In genomic region chr3:115862099-115862498, GRCh38 we compare ENCODE assay signal across 14 cellular contexts.
DNase-seq lines count a peak whose midpoint lies in the region; ATAC-seq, FAIRE-seq and TF ChIP-seq lines count a peak whose summit lies in the region.
"Had no signal": no experiment of that assay in that cellular context is flagged by ENCODE, and none has a peak within 500 bp of the region (broad histone marks: within the 10 kb centered on the region; RNA-seq: fewer than 3 reads in every experiment).

No MANE protein-coding gene starts in this region.

- TF ChIP-seq EP300 in H1 (IDR thresholded peaks at IDR 0.05; ENCODE audit: borderline replicate concordance in 1 of 2, low read depth in 2 of 2, low read length in 2 of 2): no peak

- no peak overlapping the region for H2BK12ac ChIP-seq in H1 (ENCODE audit: low read depth, low read length)

- H3K4ac ChIP-seq in H1 (replicated peaks; ENCODE audit: insufficient read length, low read depth, low read length): no peak overlapping the region

- no peak overlapping the region for H4K8ac ChIP-seq in H1 (ENCODE audit: extremely low read depth, insufficient read depth, low read length)

- no peak overlapping the region for H2AK5ac ChIP-seq in H1 (ENCODE audit: low read depth, low read length)

- no peak overlapping the region for H3K9ac ChIP-seq in H1 (replicated peaks in 1 of 4; ENCODE audit: extremely low read depth in 1 of 4, low read depth in 3 of 4, low read length in 3 of 4)

- no peak overlapping the region for H4K91ac ChIP-seq in H1 (replicated peaks; ENCODE audit: insufficient read length, low read length)

- no peak for TF ChIP-seq POLR2A in H1 (IDR thresholded peaks at IDR 0.05; ENCODE audit: control extremely low read depth in 1 of 2, low read depth in 2 of 2, low read length in 2 of 2)

- peaks cover 77% of the 10 kb centered on the region for H3K4me1 ChIP-seq in A673 (ENCODE audit: insufficient read depth, low read length, poor library complexity, severe bottlenecking)
- H3K4me1 ChIP-seq in H1 (replicated peaks in 1 of 4; ENCODE audit: control insufficient read depth in 3 of 4, insufficient read depth in 4 of 4, low read length in 3 of 4): peaks cover 4 to 40% (median 28%) of the 10 kb centered on the region in 4 experiments; a peak in 6 of 7 replicates
- peaks cover 6% of the 10 kb centered on the region for H3K4me1 ChIP-seq in lower lobe of right lung
- H3K4me1 ChIP-seq: Caco-2, Peyer's patch had no signal

- H3K36me3 ChIP-seq in A673 (ENCODE audit: insufficient read depth, low read length, poor library complexity, severe bottlenecking) (no peaks in the 10 kb centered on the region), H1 (ENCODE audit: control insufficient read depth in 2 of 4, insufficient read depth in 4 of 4, low read length in 3 of 4) (no peaks in the 10 kb centered on the region), lower lobe of right lung (no peaks in the 10 kb centered on the region), H7 (replicated peaks; ENCODE audit: control insufficient read depth, insufficient read depth, low read length) (no peaks in the 10 kb centered on the region)
- H3K36me3 ChIP-seq: Peyer's patch had no signal

- CTCF ChIA-PET in A673 (lab: Charles Lee): interaction anchor here (0.8 kb wide), 1 partner anchor 23 kb away, joined by 4 read pairs; no protein-coding TSS in a partner anchor
- CTCF ChIA-PET in H1 (lab: Charles Lee; ENCODE audit: partially characterized antibody): interaction anchor here (0.6 to 1.4 kb wide), 8 partner anchors 8 to 1245 kb away, joined by 3 to 6 read pairs (median 4); no protein-coding TSS in a partner anchor

- FAIRE-seq in H1 (lab: Jason Lieb, UNC): no peak

- intact Hi-C loops in A673 (cut with micrococcal nuclease; ENCODE audit: unreplicated experiment) (loop anchor here (1.0 to 10.0 kb wide), 3 partner anchors 60 to 897 kb away; no protein-coding TSS in a partner anchor), lower lobe of right lung (cut with DNase I) (no loop called here)

- no peak overlapping the region for H3K23ac ChIP-seq in H1 (ENCODE audit: insufficient read length)

- H3K14ac ChIP-seq in H1 (ENCODE audit: insufficient read length): no peak overlapping the region

- H2BK20ac ChIP-seq in H1 (ENCODE audit: low read length): no peak overlapping the region

- H3K18ac ChIP-seq in H1 (ENCODE audit: extremely low read depth, low read length): no peak overlapping the region

- H4K5ac ChIP-seq in H1 (ENCODE audit: insufficient read length, low read depth, low read length): no peak overlapping the region

- H3K79me2 ChIP-seq in H1 (ENCODE audit: control insufficient read depth in 1 of 2, insufficient read depth in 2 of 2, low read length in 2 of 2): no peaks in the 10 kb centered on the region

- ATAC-seq in lower lobe of right lung: no peak
- ATAC-seq in HG03039 (IDR thresholded peaks at IDR 0.05; ENCODE audit: unreplicated experiment): no peak
- no peak for ATAC-seq in GM18873 (IDR thresholded peaks at IDR 0.05; ENCODE audit: low FRiP score, unreplicated experiment)

- no peaks in the 10 kb centered on the region; the same call in 1 of the 2 replicates for H3K23me2 ChIP-seq in H1 (ENCODE audit: low read depth, low read length)

- H3K4me3 ChIP-seq in A673 (ENCODE audit: low read depth, low read length, poor library complexity, severe bottlenecking) (peak overlapping the region; percentile 6), H1 (ENCODE audit: extremely low read depth in 1 of 4, insufficient read depth in 2 of 4, low read depth in 3 of 4, low read length in 4 of 4) (peak overlapping the region in 1 of 4 experiments; percentile 20; a peak in 1 of 8 replicates), lower lobe of right lung (no peak overlapping the region), H7 (ENCODE audit: insufficient read depth, low read depth, low read length) (no peak overlapping the region)
- H3K4me3 ChIP-seq: Peyer's patch had no signal

- no TSS peak for BruUV-seq in A673 (replicated peaks; lab: Mats Ljungman, UMichigan)

- TF ChIP-seq CTCF in A673 (conservative IDR thresholded peaks at IDR 0.05; ENCODE audit: low read depth, low read length) (no peak), H1 (IDR thresholded peaks at IDR 0.05; ENCODE audit: control extremely low read depth in 1 of 3, insufficient read depth in 1 of 3, low read depth in 1 of 3, low read length in 3 of 3) (no peak), lower lobe of right lung (IDR thresholded peaks at IDR 0.05) (no peak)

- H3K27ac ChIP-seq in A673 (ENCODE audit: low read depth, low read length, poor library complexity, severe bottlenecking) (peak overlapping the region; percentile 100), H1 (ENCODE audit: low read depth, low read length) (no peak overlapping the region), lower lobe of right lung (no peak overlapping the region)
- H3K27ac ChIP-seq: Peyer's patch had no signal

- no peak overlapping the region for H2BK15ac ChIP-seq in H1 (ENCODE audit: low read length)

- H2AFZ ChIP-seq in H1 (ENCODE audit: low read length): no peak overlapping the region

- H3K79me1 ChIP-seq in H1 (ENCODE audit: low read depth, low read length): no peaks in the 10 kb centered on the region

- no peak overlapping the region for H2BK120ac ChIP-seq in H1 (replicated peaks; ENCODE audit: low read depth, low read length)

- H3K9me3 ChIP-seq in A673 (ENCODE audit: low read depth, low read length, poor library complexity, severe bottlenecking) (no peaks in the 10 kb centered on the region), H1 (ENCODE audit: insufficient read depth in 2 of 2, low read depth in 1 of 2, low read length in 1 of 2) (no peaks in the 10 kb centered on the region), lower lobe of right lung (no peaks in the 10 kb centered on the region)
- H3K9me3 ChIP-seq: Caco-2, Peyer's patch had no signal

- no peak overlapping the region for H2BK5ac ChIP-seq in H1 (ENCODE audit: low read depth, low read length)

- peak overlapping the region; percentile 39 to 49 for H3K4me2 ChIP-seq in H1 (ENCODE audit: insufficient read depth in 1 of 2, low read depth in 2 of 2, low read length in 2 of 2)

- WGBS in H1 (ENCODE audit: extremely low coverage in 1 of 2, insufficient coverage in 1 of 2, insufficient read length in 1 of 2, insufficient replicate concordance in 2 of 2, low coverage in 1 of 2, low lambda C conversion rate in 2 of 2, missing lambda C conversion rate in 1 of 2), 2 experiments: 13% methylated on average over 1 of the region's 1 CpG; no CpG with 5 or more reads in 1 of the 2 experiments

- no peak overlapping the region for H3K56ac ChIP-seq in H1 (replicated peaks; ENCODE audit: insufficient read length, low read depth, low read length)

- POLR2A ChIA-PET in A673 (lab: Charles Lee; ENCODE audit: low non-redundant PET) (interaction anchor here (1.1 kb wide), 1 partner anchor 23 kb away, joined by 14 read pairs; no protein-coding TSS in a partner anchor), H1 (lab: Charles Lee; ENCODE audit: partially characterized antibody) (no interaction called here)

- DNase-seq in A673 (ENCODE audit: low spot score): peak; percentile 93
- DNase-seq in NCI-H1417 treated with DMSO at 0.1 percent for 48 hours (lab: John Stamatoyannopoulos, UW): peak; percentile 82
- DNase-seq in NCI-H524 (lab: John Stamatoyannopoulos, UW): peak; percentile 72 to 94
- no peak for DNase-seq in H1 (ENCODE audit: low read depth in 1 of 2, low spot score in 2 of 2)
- DNase-seq in lower lobe of right lung: no peak
- no peak for DNase-seq in H7
- DNase-seq: C1 segment of cervical spinal cord, Caco-2, Kasumi-1, NCI-H146, Peyer's patch, SHP77 had no signal

- no peaks in the 10 kb centered on the region for H4K20me1 ChIP-seq in H1 (replicated peaks in 1 of 2; ENCODE audit: control insufficient read depth in 1 of 2, insufficient read depth in 2 of 2, low read length in 2 of 2)

- TF ChIP-seq RAD21 in H1 (IDR thresholded peaks at IDR 0.05 in 1 of 2, conservative IDR thresholded peaks at IDR 0.05 in 1 of 2; ENCODE audit: low read depth in 2 of 2, low read length in 2 of 2): no peak

- H3K27me3 ChIP-seq in A673 (replicated peaks; ENCODE audit: insufficient read depth, low read depth, low read length, poor library complexity) (no peaks in the 10 kb centered on the region), H1 (replicated peaks in 1 of 4; ENCODE audit: control insufficient read depth in 3 of 4, extremely low read depth in 1 of 4, insufficient read depth in 3 of 4, low read length in 3 of 4) (no peaks in the 10 kb centered on the region), lower lobe of right lung (ENCODE audit: low read depth) (no peaks in the 10 kb centered on the region), H7 (ENCODE audit: control insufficient read depth, insufficient read depth, low read length) (no peaks in the 10 kb centered on the region)
- H3K27me3 ChIP-seq: Peyer's patch had no signal

TF ChIP-seq in H1, 55 proteins besides CTCF, POLR2A, EP300 and RAD21 (continues in another document):
- TF ChIP-seq RFX5 (IDR thresholded peaks at IDR 0.05; ENCODE audit: borderline replicate concordance, low read depth, low read length): no peak
- TF ChIP-seq RNF2 (IDR thresholded peaks at IDR 0.05; ENCODE audit: borderline replicate concordance, low read depth, low read length, missing control alignments, poor library complexity, severe bottlenecking): no peak
- TF ChIP-seq EGR1 (IDR thresholded peaks at IDR 0.05; ENCODE audit: borderline replicate concordance, low read depth, low read length): no peak
- no peak for TF ChIP-seq SAP30 (IDR thresholded peaks at IDR 0.05; ENCODE audit: insufficient read depth, insufficient replicate concordance, low read length)
- no peak for TF ChIP-seq POLR2AphosphoS5 (IDR thresholded peaks at IDR 0.05; ENCODE audit: low read depth, low read length)
- TF ChIP-seq YY1 (IDR thresholded peaks at IDR 0.05; ENCODE audit: low read depth, low read length): no peak
- TF ChIP-seq BACH1 (IDR thresholded peaks at IDR 0.05; ENCODE audit: low read length): no peak
- no peak for TF ChIP-seq RXRA (IDR thresholded peaks at IDR 0.05; ENCODE audit: insufficient read depth, low read depth, low read length)

Comparison
In these comparisons a context has a peak if more than half of its experiments do, and no peak if none do; other contexts are left out.
1. DNase-seq: peak in A673 (single experiment), NCI-H1417 treated with DMSO at 0.1 percent for 48 hours (single experiment) and NCI-H524 (2 of 2); none in H1 (0 of 2), lower lobe of right lung (single experiment) and H7 (single experiment).